ENCODE assay signal across 1 cellular context in the genomic region with DNA sequence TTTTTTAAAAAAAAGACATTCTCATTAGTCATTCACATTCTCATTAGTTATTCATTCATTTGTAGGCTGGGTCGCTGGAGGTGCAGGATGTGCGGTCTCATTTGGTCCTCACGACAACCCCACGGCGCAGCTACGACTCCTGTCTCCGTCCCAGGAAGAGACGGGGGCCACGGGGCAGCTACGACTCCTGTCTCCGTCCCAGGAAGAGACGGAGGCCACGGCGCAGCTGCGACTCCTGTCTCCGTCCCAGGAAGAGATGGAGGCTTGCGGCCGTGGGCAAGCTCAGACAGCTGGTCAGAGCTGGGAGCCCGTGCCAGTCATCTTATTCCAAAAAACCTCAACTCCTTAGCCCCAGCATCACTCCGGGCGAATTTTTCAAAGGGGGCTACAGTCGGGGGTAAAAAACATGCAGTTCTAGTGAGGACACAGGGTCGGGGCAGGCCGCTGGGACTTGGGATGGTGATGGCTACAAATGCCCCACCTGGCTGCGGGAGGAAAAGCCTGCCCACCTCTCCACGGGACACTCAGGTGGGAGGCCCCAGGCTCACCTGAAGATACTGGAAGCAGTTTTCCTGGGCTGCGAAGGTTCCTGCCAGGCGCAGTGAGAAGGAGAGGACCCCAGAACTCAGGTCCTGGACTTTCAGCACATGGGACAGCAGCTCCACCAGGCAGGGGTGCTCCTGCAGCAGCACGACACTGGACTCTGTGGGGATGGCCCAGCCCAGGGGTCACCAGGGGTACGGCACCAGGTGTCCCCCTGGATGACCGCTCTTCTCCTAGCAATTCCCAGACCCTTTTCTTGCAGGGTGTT.
TF ChIP-seq lines count a peak whose summit lies in the region.

No MANE protein-coding gene starts in this region.

TF ChIP-seq in HepG2, 621 proteins besides CTCF, POLR2A, EP300 and RAD21:
- TF ChIP-seq, protein P1, sequence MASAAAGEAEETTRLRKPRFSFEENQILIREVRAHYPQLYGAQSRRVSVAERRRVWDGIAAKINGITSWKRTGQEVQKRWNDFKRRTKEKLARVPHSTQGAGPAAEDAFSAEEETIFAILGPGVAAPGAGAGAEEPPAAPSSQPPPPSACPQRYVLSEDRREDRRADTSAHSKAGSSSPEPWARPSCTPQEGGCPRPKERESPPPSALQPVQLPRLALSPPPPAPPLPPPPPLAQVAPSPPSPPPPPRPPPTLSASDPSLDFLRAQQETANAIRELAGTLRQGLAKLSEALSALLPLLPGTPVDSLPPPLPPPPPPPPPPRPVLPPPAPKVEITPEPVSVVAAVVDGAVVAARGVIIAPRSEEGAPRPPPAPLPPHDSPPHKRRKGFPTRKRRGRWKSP (CRISPR knock-in tag; IDR thresholded peaks at IDR 0.05), result no peak
- TF ChIP-seq, protein P2, sequence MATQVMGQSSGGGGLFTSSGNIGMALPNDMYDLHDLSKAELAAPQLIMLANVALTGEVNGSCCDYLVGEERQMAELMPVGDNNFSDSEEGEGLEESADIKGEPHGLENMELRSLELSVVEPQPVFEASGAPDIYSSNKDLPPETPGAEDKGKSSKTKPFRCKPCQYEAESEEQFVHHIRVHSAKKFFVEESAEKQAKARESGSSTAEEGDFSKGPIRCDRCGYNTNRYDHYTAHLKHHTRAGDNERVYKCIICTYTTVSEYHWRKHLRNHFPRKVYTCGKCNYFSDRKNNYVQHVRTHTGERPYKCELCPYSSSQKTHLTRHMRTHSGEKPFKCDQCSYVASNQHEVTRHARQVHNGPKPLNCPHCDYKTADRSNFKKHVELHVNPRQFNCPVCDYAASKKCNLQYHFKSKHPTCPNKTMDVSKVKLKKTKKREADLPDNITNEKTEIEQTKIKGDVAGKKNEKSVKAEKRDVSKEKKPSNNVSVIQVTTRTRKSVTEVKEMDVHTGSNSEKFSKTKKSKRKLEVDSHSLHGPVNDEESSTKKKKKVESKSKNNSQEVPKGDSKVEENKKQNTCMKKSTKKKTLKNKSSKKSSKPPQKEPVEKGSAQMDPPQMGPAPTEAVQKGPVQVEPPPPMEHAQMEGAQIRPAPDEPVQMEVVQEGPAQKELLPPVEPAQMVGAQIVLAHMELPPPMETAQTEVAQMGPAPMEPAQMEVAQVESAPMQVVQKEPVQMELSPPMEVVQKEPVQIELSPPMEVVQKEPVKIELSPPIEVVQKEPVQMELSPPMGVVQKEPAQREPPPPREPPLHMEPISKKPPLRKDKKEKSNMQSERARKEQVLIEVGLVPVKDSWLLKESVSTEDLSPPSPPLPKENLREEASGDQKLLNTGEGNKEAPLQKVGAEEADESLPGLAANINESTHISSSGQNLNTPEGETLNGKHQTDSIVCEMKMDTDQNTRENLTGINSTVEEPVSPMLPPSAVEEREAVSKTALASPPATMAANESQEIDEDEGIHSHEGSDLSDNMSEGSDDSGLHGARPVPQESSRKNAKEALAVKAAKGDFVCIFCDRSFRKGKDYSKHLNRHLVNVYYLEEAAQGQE (IDR thresholded peaks at IDR 0.05; ENCODE audit: borderline replicate concordance in 1 of 2, low read depth in 1 of 2, low read length in 2 of 2), result peak; percentile 11 to 22; a peak in 2 of 4 replicates
